7 cellular contexts compared by ENCODE assay signal in genomic region chr2:42859006-42859552, GRCh38.
A peak's percentile ranks its signal among the peaks of the same experiment; 100 is the strongest.
DNase-seq lines count a peak whose midpoint lies in the region; ATAC-seq and TF ChIP-seq lines count a peak whose summit lies in the region.

No MANE protein-coding gene starts in this region.

- no peak for ATAC-seq in GM19395 (IDR thresholded peaks at IDR 0.05; ENCODE audit: unreplicated experiment)

- TF ChIP-seq EP300 in SK-N-SH (IDR thresholded peaks at IDR 0.05; ENCODE audit: borderline replicate concordance in 1 of 2, low read depth in 1 of 2, low read length in 1 of 2), result no peak

- CTCF ChIA-PET in SK-N-SH (lab: Yijun Ruan, JAX), result interaction anchor here (0.6 to 5.5 kb wide), 37 partner anchors 9 to 750 kb away, joined by 3 to 53 read pairs (median 4); partner anchors contain the start of gene ZFP36L2
- CTCF ChIA-PET in activated naive CD4-positive, alpha-beta T cell treated with anti-CD3 and anti-CD28 coated beads, Interleukin-2, amount 10 ng/mL, durations not matched to agents 7 days and 5 days (lab: Charles Lee), result interaction anchor here (0.6 to 3.3 kb wide), 20 partner anchors 11 to 830 kb away, joined by 3 to 22 read pairs (median 4); no protein-coding TSS in a partner anchor

- H4K20me1 ChIP-seq in SK-N-SH (ENCODE audit: insufficient read depth), result no peaks in the 10 kb centered on the region

- H3F3A ChIP-seq in SK-N-SH (replicated peaks; ENCODE audit: insufficient read depth), result peaks cover 6% of the 10 kb centered on the region

- TF ChIP-seq CTCF in SK-N-SH (IDR thresholded peaks at IDR 0.05), result peak; percentile 98

- POLR2A ChIA-PET in SK-N-SH (lab: Yijun Ruan, JAX), result no interaction called here

- H3K4me2 ChIP-seq in SK-N-SH, result no peak overlapping the region

- no peak overlapping the region for H2AFZ ChIP-seq in SK-N-SH (ENCODE audit: low read depth)

- no peaks in the 10 kb centered on the region for H3K27me3 ChIP-seq in MG63
- no peaks in the 10 kb centered on the region for H3K27me3 ChIP-seq in SK-N-SH (ENCODE audit: insufficient read depth)

- no peak overlapping the region for H3K27ac Mint-ChIP-seq in activated naive CD4-positive, alpha-beta T cell treated with anti-CD3 and anti-CD28 coated beads, Interleukin-2, amount 10 ng/mL, durations not matched to agents 7 days and 5 days

- H3K36me3 Mint-ChIP-seq in activated naive CD4-positive, alpha-beta T cell treated with anti-CD3 and anti-CD28 coated beads, Interleukin-2, amount 10 ng/mL, durations not matched to agents 7 days and 5 days, result no peaks in the 10 kb centered on the region

- H3K4me1 ChIP-seq in SK-N-SH (ENCODE audit: control insufficient read depth in 1 of 2, insufficient read depth in 2 of 2, low read depth in 1 of 2, low read length in 1 of 2), result peaks cover 0 to 22% of the 10 kb centered on the region in 2 experiments; a peak in 1 of 4 replicates

- DNase-seq in GM04504 (ENCODE audit: low read depth), result peak; percentile 52
- DNase-seq in MG63, result peak; percentile 42
- DNase-seq in SK-N-SH, result peak; percentile 86
- DNase-seq in activated naive CD4-positive, alpha-beta T cell treated with anti-CD3 and anti-CD28 coated beads, Interleukin-2, amount 10 ng/mL, durations not matched to agents 7 days and 5 days, result peak; percentile 78
- DNase-seq in iPS DF 4.7 (ENCODE audit: extremely low read depth, low spot score), result peak; percentile 66
- peak; percentile 31 to 67 (median 52) for DNase-seq in stimulated activated CD4-positive, alpha-beta T cell treated with anti-CD3 and anti-CD28 coated beads, Interleukin-1b, Interleukin-23, amount 100 ng/mL, for 24 hours (ENCODE audit: low read depth in 4 of 4, low spot score in 1 of 4)

- H3K9me2 ChIP-seq in SK-N-SH, result no peaks in the 10 kb centered on the region

- H3K4me3 ChIP-seq in MG63 (no peak overlapping the region), SK-N-SH (ENCODE audit: low read depth in 2 of 2, low read length in 1 of 2) (no peak overlapping the region)

- 31% methylated on average over 2 of the region's 2 CpGs for WGBS in SK-N-SH (ENCODE audit: low lambda C conversion rate)

- peaks cover 4% of the 10 kb centered on the region for H3K27me3 Mint-ChIP-seq in activated naive CD4-positive, alpha-beta T cell treated with anti-CD3 and anti-CD28 coated beads, Interleukin-2, amount 10 ng/mL, durations not matched to agents 7 days and 5 days

- H3K36me3 ChIP-seq in MG63 (no peaks in the 10 kb centered on the region), SK-N-SH (replicated peaks in 1 of 2; ENCODE audit: control insufficient read depth in 1 of 2, insufficient read depth in 2 of 2, low read length in 1 of 2) (no peaks in the 10 kb centered on the region)

- H3K27ac ChIP-seq in SK-N-SH (ENCODE audit: low read depth in 2 of 2, low read length in 1 of 2), result no peak overlapping the region

- no peak overlapping the region for H3K4me3 Mint-ChIP-seq in activated naive CD4-positive, alpha-beta T cell treated with anti-CD3 and anti-CD28 coated beads, Interleukin-2, amount 10 ng/mL, durations not matched to agents 7 days and 5 days

- TF ChIP-seq RAD21 in SK-N-SH (IDR thresholded peaks at IDR 0.05; ENCODE audit: low read length), result peak; percentile 98

- H3K9me3 ChIP-seq in MG63, result no peaks in the 10 kb centered on the region
- H3K9me3 ChIP-seq in SK-N-SH, result no peaks in the 10 kb centered on the region

- H3K9ac ChIP-seq in SK-N-SH, result no peak overlapping the region

- peaks cover 2% of the 10 kb centered on the region for H3K9me3 Mint-ChIP-seq in activated naive CD4-positive, alpha-beta T cell treated with anti-CD3 and anti-CD28 coated beads, Interleukin-2, amount 10 ng/mL, durations not matched to agents 7 days and 5 days

- H3K4me1 Mint-ChIP-seq in activated naive CD4-positive, alpha-beta T cell treated with anti-CD3 and anti-CD28 coated beads, Interleukin-2, amount 10 ng/mL, durations not matched to agents 7 days and 5 days, result no peaks in the 10 kb centered on the region

- H3K79me2 ChIP-seq in SK-N-SH (ENCODE audit: insufficient read depth), result no peaks in the 10 kb centered on the region

TF ChIP-seq in SK-N-SH, 30 proteins besides CTCF, POLR2A, EP300 and RAD21:
- TF ChIP-seq SMC3 (IDR thresholded peaks at IDR 0.05; ENCODE audit: low read depth, low read length) (peak; percentile 88), CHD2 (IDR thresholded peaks at IDR 0.05; ENCODE audit: low read length, partially characterized antibody) (peak; percentile 45), MXI1 (IDR thresholded peaks at IDR 0.05; ENCODE audit: low read depth, low read length) (no peak), YY1 (IDR thresholded peaks at IDR 0.05; ENCODE audit: low read depth) (no peak), FOXJ3 (CRISPR knock-in tag; IDR thresholded peaks at IDR 0.05) (no peak), RCOR1 (IDR thresholded peaks at IDR 0.05; ENCODE audit: low read length) (0 out of 2 replicates have a peak, but pooled peaks have one; percentile 50)
